8 cellular contexts compared by ENCODE assay signal in genomic region chr2:216012830-216013079, GRCh38. TPM values are rescaled to one million over a fixed set of nuclear protein-coding genes. Genes with fewer than 3 reads are reported as not detected.
DNase-seq lines count a peak whose midpoint lies in the region; ATAC-seq and TF ChIP-seq lines count a peak whose summit lies in the region.

No MANE protein-coding gene starts in this region.

- H3K36me3 ChIP-seq in testis (ENCODE audit: low read depth, missing control alignments): no peaks in the 10 kb centered on the region

- DNase-seq in T-helper 2 cell treated with Interferon-gamma antibody and Interleukin-4, amounts not matched to agents 5 μg/mL and 100 μg/mL, for 36 hours (ENCODE audit: low spot score): no peak
- no peak for DNase-seq in T-helper 2 cell
- DNase-seq in activated naive CD8-positive, alpha-beta T cell treated with anti-CD3 and anti-CD28 coated beads, Interleukin-2, amount 50 U/mL, for 24 hours: no peak
- DNase-seq in left lobe of liver (ENCODE audit: low spot score): no peak
- DNase-seq in testis: no peak

- TF ChIP-seq POLR2A in testis (IDR thresholded peaks at IDR 0.05): no peak

- H3K9me3 Mint-ChIP-seq in T-helper 2 cell treated with Interferon-gamma antibody and Interleukin-4, amounts not matched to agents 5 μg/mL and 100 μg/mL, for 36 hours: no peaks in the 10 kb centered on the region
- H3K9me3 Mint-ChIP-seq in activated naive CD8-positive, alpha-beta T cell treated with anti-CD3 and anti-CD28 coated beads, Interleukin-2, amount 50 U/mL, for 24 hours: no peaks in the 10 kb centered on the region

- no peaks in the 10 kb centered on the region for H3K9me3 ChIP-seq in testis

- TF ChIP-seq CTCF in testis (IDR thresholded peaks at IDR 0.05): no peak

- WGBS in testis, 2 donors: 6 to 10% methylated on average over 6 of the region's 6 CpGs

- ATAC-seq in activated naive CD8-positive, alpha-beta T cell treated with anti-CD3 and anti-CD28 coated beads, Interleukin-2, amount 50 U/mL, for 24 hours: no peak
- ATAC-seq in left lobe of liver (peak; percentile 1), GM18498 (IDR thresholded peaks at IDR 0.05; ENCODE audit: unreplicated experiment) (no peak), HG03342 (IDR thresholded peaks at IDR 0.05; ENCODE audit: unreplicated experiment) (no peak), GM19463 (IDR thresholded peaks at IDR 0.05; ENCODE audit: unreplicated experiment) (no peak)

- H3K36me3 Mint-ChIP-seq in T-helper 2 cell treated with Interferon-gamma antibody and Interleukin-4, amounts not matched to agents 5 μg/mL and 100 μg/mL, for 36 hours (ENCODE audit: low read depth): peaks cover 6% of the 10 kb centered on the region
- H3K36me3 Mint-ChIP-seq in activated naive CD8-positive, alpha-beta T cell treated with anti-CD3 and anti-CD28 coated beads, Interleukin-2, amount 50 U/mL, for 24 hours (ENCODE audit: low read depth): no peaks in the 10 kb centered on the region

- H3K4me1 ChIP-seq in testis: peaks cover 6% of the 10 kb centered on the region

- H3K4me3 ChIP-seq in testis: peak overlapping the region; percentile 70 to 75

- no peaks in the 10 kb centered on the region for H3K27me3 ChIP-seq in testis

- H3K27ac Mint-ChIP-seq in T-helper 2 cell treated with Interferon-gamma antibody and Interleukin-4, amounts not matched to agents 5 μg/mL and 100 μg/mL, for 36 hours: peak overlapping the region; percentile 67
- peak overlapping the region; percentile 70 for H3K27ac Mint-ChIP-seq in activated naive CD8-positive, alpha-beta T cell treated with anti-CD3 and anti-CD28 coated beads, Interleukin-2, amount 50 U/mL, for 24 hours

- peaks cover 48% of the 10 kb centered on the region for H3K4me1 Mint-ChIP-seq in T-helper 2 cell treated with Interferon-gamma antibody and Interleukin-4, amounts not matched to agents 5 μg/mL and 100 μg/mL, for 36 hours (ENCODE audit: low read depth)
- peaks cover 57% of the 10 kb centered on the region for H3K4me1 Mint-ChIP-seq in activated naive CD8-positive, alpha-beta T cell treated with anti-CD3 and anti-CD28 coated beads, Interleukin-2, amount 50 U/mL, for 24 hours

- no peaks in the 10 kb centered on the region for H3K27me3 Mint-ChIP-seq in T-helper 2 cell treated with Interferon-gamma antibody and Interleukin-4, amounts not matched to agents 5 μg/mL and 100 μg/mL, for 36 hours (ENCODE audit: low read depth)
- H3K27me3 Mint-ChIP-seq in activated naive CD8-positive, alpha-beta T cell treated with anti-CD3 and anti-CD28 coated beads, Interleukin-2, amount 50 U/mL, for 24 hours: no peaks in the 10 kb centered on the region

- intact Hi-C loops in testis (cut with DNase I; ENCODE audit: low total_unique reads): loop anchor here (10.0 kb wide), 1 partner anchor 58 kb away; no protein-coding TSS in a partner anchor

- peak overlapping the region; percentile 92 for H3K4me3 Mint-ChIP-seq in T-helper 2 cell treated with Interferon-gamma antibody and Interleukin-4, amounts not matched to agents 5 μg/mL and 100 μg/mL, for 36 hours
- H3K4me3 Mint-ChIP-seq in activated naive CD8-positive, alpha-beta T cell treated with anti-CD3 and anti-CD28 coated beads, Interleukin-2, amount 50 U/mL, for 24 hours: peak overlapping the region; percentile 89

- H3K27ac ChIP-seq in testis: peak overlapping the region; percentile 69 to 73

RNA-seq across cellular contexts. Expression of gene MREG, which starts 0.6 kb away (rescaled TPM):
- total RNA-seq in left lobe of liver (6.2 TPM), testis (1 to 10 TPM; 4.3 to 5.2 TPM)
- polyA plus RNA-seq in testis (ENCODE audit: insufficient read depth, low read depth, low replicate concordance): 3.0 TPM
